10 cellular contexts compared by ENCODE assay signal in genomic region chr12:9134981-9135628, GRCh38. TPM values are rescaled to one million over a fixed set of nuclear protein-coding genes. Genes with fewer than 3 reads are reported as not detected.
DNase-seq lines count a peak whose midpoint lies in the region; FAIRE-seq and TF ChIP-seq lines count a peak whose summit lies in the region.
"Had no signal": no experiment of that assay in that cellular context is flagged by ENCODE, and none has a peak within 500 bp of the region (broad histone marks: within the 10 kb centered on the region; RNA-seq: fewer than 3 reads in every experiment).

No MANE protein-coding gene starts in this region.

- peak; percentile 52 for TF ChIP-seq CTCF in OCI-LY3 (IDR thresholded peaks at IDR 0.05; ENCODE audit: low read depth, low read length)
- TF ChIP-seq CTCF in hepatocyte (IDR thresholded peaks at IDR 0.05; ENCODE audit: poor library complexity) = peak; percentile 28

- no peak for FAIRE-seq in HTR-8/SVneo (lab: Jason Lieb, UNC)

- H2AFZ ChIP-seq in OCI-LY3 (ENCODE audit: low read depth, low read length) (no peak overlapping the region), hepatocyte (no peak overlapping the region)

- H3K4me1 ChIP-seq in OCI-LY3 (ENCODE audit: low read length) (no peaks in the 10 kb centered on the region), hepatocyte (ENCODE audit: insufficient read depth) (peaks cover 37% of the 10 kb centered on the region)
- H3K4me1 ChIP-seq: HAP-1 had no signal

- H3K79me2 ChIP-seq in OCI-LY3 (ENCODE audit: low read length) (no peaks in the 10 kb centered on the region), hepatocyte (no peaks in the 10 kb centered on the region)

- H3K4me3 ChIP-seq in OCI-LY3 (ENCODE audit: low read length) (no peak overlapping the region), hepatocyte (no peak overlapping the region)
- H3K4me3 ChIP-seq: HAP-1, MG63 had no signal

- H3K4me2 ChIP-seq in OCI-LY3 (ENCODE audit: low read length) (no peak overlapping the region), hepatocyte (peak overlapping the region; percentile 56)

- no peaks in the 10 kb centered on the region for H3K9me2 ChIP-seq in hepatocyte (replicated peaks; ENCODE audit: insufficient read depth)

- no peak overlapping the region for H3K9ac ChIP-seq in OCI-LY3 (ENCODE audit: low read length)

- H3K27me3 ChIP-seq in OCI-LY3 (ENCODE audit: low read depth, low read length) = no peaks in the 10 kb centered on the region
- H3K27me3 ChIP-seq in hepatocyte = no peaks in the 10 kb centered on the region
- H3K27me3 ChIP-seq: MG63 had no signal

- DNase-seq in stimulated activated CD4-positive, alpha-beta T cell treated with anti-CD3 and anti-CD28 coated beads, Interleukin-2, amount 100 ng/mL, for 48 hours = peak; percentile 6 to 7
- no peak for DNase-seq in stimulated activated CD4-positive, alpha-beta T cell treated with anti-CD3 and anti-CD28 coated beads, Interleukin-4, amount 100 ng/mL, for 4 hours
- DNase-seq in hepatocyte (ENCODE audit: low spot score) = no peak
- DNase-seq in ureter (ENCODE audit: low spot score) = peak; percentile 43
- no peak for DNase-seq in HTR-8/SVneo (ENCODE audit: insufficient read length, low spot score)
- no peak for DNase-seq in NCI-H524 treated with DMSO at 0.1 percent for 48 hours (lab: John Stamatoyannopoulos, UW)
- DNase-seq in activated CD8-positive, alpha-beta memory T cell treated with anti-CD3 and anti-CD28 coated beads, Interleukin-2, amount 50 U/mL, for 4 hours = no peak
- DNase-seq: MG63 had no signal

- no peaks in the 10 kb centered on the region for H3K36me3 ChIP-seq in OCI-LY3 (replicated peaks; ENCODE audit: low read depth, low read length)
- no peaks in the 10 kb centered on the region for H3K36me3 ChIP-seq in hepatocyte (replicated peaks; ENCODE audit: insufficient read depth, low read depth)
- H3K36me3 ChIP-seq: HAP-1, MG63 had no signal

- no peak overlapping the region for H3K27ac ChIP-seq in OCI-LY3 (ENCODE audit: low read length)
- peak overlapping the region; percentile 58 for H3K27ac ChIP-seq in hepatocyte

- H3K9me3 ChIP-seq in OCI-LY3 (ENCODE audit: insufficient read depth, low read length) (no peaks in the 10 kb centered on the region), hepatocyte (ENCODE audit: low read depth) (no peaks in the 10 kb centered on the region)
- H3K9me3 ChIP-seq: HAP-1, MG63 had no signal

- H4K20me1 ChIP-seq in OCI-LY3 (ENCODE audit: insufficient read depth, low read length) (no peaks in the 10 kb centered on the region), hepatocyte (ENCODE audit: insufficient read depth, poor library complexity, severe bottlenecking) (no peaks in the 10 kb centered on the region)

- WGBS in hepatocyte (ENCODE audit: low lambda C conversion rate, missing lambda C conversion rate) = 81% methylated on average over 16 of the region's 16 CpGs

RNA-seq across cellular contexts. Expression of gene A2M, which starts 19.4 kb away (rescaled TPM):
- total RNA-seq in hepatocyte (567 and 598 TPM in 2 replicates), ureter (688 TPM)
- 426 and 463 TPM in 2 replicates for polyA plus RNA-seq in hepatocyte

Comparison
In these comparisons a context has a peak if more than half of its experiments do, and no peak if none do; other contexts are left out.
1. DNase-seq: peak in stimulated activated CD4-positive, alpha-beta T cell treated with anti-CD3 and anti-CD28 coated beads, Interleukin-2, amount 100 ng/mL, for 48 hours (2 of 2) and ureter (single experiment); none in stimulated activated CD4-positive, alpha-beta T cell treated with anti-CD3 and anti-CD28 coated beads, Interleukin-4, amount 100 ng/mL, for 4 hours (0 of 2), hepatocyte (single experiment), HTR-8/SVneo (single experiment), NCI-H524 treated with DMSO at 0.1 percent for 48 hours (single experiment) and activated CD8-positive, alpha-beta memory T cell treated with anti-CD3 and anti-CD28 coated beads, Interleukin-2, amount 50 U/mL, for 4 hours (single experiment).